In genomic region chr19:2461751-2462634, GRCh38 we compare ENCODE assay signal across 8 cellular contexts. TPM values are rescaled to one million over a fixed set of nuclear protein-coding genes. Genes with fewer than 3 reads are reported as not detected.
DNase-seq lines count a peak whose midpoint lies in the region; ATAC-seq, FAIRE-seq and TF ChIP-seq lines count a peak whose summit lies in the region.

No MANE protein-coding gene starts in this region.

- H3K4me2 ChIP-seq in A549 (peak overlapping the region; percentile 90), osteoblast (ENCODE audit: insufficient read depth, low read length) (peak overlapping the region; percentile 93)

- peaks cover 7% of the 10 kb centered on the region for H3K79me2 ChIP-seq in osteoblast (ENCODE audit: insufficient read depth, low read length)

- POLR2A ChIA-PET in A549 (lab: Yijun Ruan, JAX): interaction anchor here (0.6 to 3.9 kb wide), 3 partner anchors 10 to 16 kb away, joined by 3 to 44 read pairs (median 5); partner anchors contain the start of gene GADD45B

- peak overlapping the region; percentile 86 for H2AFZ ChIP-seq in osteoblast (ENCODE audit: low read length)

- H3K27me3 ChIP-seq in foreskin keratinocyte (no peaks in the 10 kb centered on the region), osteoblast (ENCODE audit: insufficient read depth, low read length) (no peaks in the 10 kb centered on the region)

- H3K9me3 ChIP-seq in A549 (no peaks in the 10 kb centered on the region), osteoblast (ENCODE audit: low read depth, low read length) (no peaks in the 10 kb centered on the region)

- H3K4me3 ChIP-seq in A549: peak overlapping the region; percentile 58
- H3K4me3 ChIP-seq in osteoblast (ENCODE audit: insufficient read depth, low read length): peak overlapping the region; percentile 91

- CTCF ChIA-PET in A549 (lab: Yijun Ruan, JAX): interaction anchor here (0.6 to 2.8 kb wide), 4 partner anchors 14 to 1223 kb away, joined by 3 to 16 read pairs (median 5); partner anchors contain the start of gene GADD45B

- TF ChIP-seq EP300 in A549 (IDR thresholded peaks at IDR 0.05): no peak

- H3K27ac ChIP-seq in A549 (peak overlapping the region; percentile 88 to 98), foreskin keratinocyte (peak overlapping the region; percentile 58), osteoblast (ENCODE audit: low read depth, low read length) (peak overlapping the region; percentile 5)

- 0% methylated on average over 25 of the region's 62 CpGs for WGBS in A549 (ENCODE audit: missing lambda C conversion rate)

- no peak for TF ChIP-seq CTCF in A549 (IDR thresholded peaks at IDR 0.05)
- peak; percentile 42 for TF ChIP-seq CTCF in foreskin keratinocyte (conservative IDR thresholded peaks at IDR 0.05)
- TF ChIP-seq CTCF in osteoblast (IDR thresholded peaks at IDR 0.05; ENCODE audit: extremely low read depth, low read depth, low read length): no peak

- no peaks in the 10 kb centered on the region for H4K20me1 ChIP-seq in osteoblast (ENCODE audit: insufficient read depth, low read length)

- FAIRE-seq in A549 (lab: Jason Lieb, UNC) (no peak), GM12892 (lab: Jason Lieb, UNC) (peak; percentile 89)

- no peak for TF ChIP-seq POLR2A in A549 (IDR thresholded peaks at IDR 0.05; ENCODE audit: low read length)
- TF ChIP-seq POLR2A in GM12892 (IDR thresholded peaks at IDR 0.05; ENCODE audit: low read depth, low read length): no peak; the same call in 1 of the 2 replicates

- peak in 1 of 2 experiments; percentile 85 for DNase-seq in A549 (ENCODE audit: low read depth in 1 of 2, low spot score in 1 of 2)
- peak; percentile 90 for DNase-seq in GM12892 (ENCODE audit: insufficient read length)
- DNase-seq in NCI-H2171 treated with DMSO at 0.1 percent for 48 hours (lab: John Stamatoyannopoulos, UW): peak; percentile 68
- DNase-seq in activated T-helper 1 cell treated with Interleukin-2 at 50 U/mL for 16 hours (ENCODE audit: low read depth): peak; percentile 29
- DNase-seq in foreskin keratinocyte: peak in 1 of 2 donors; percentile 70
- DNase-seq in osteoblast (ENCODE audit: insufficient read length, low spot score, missing footprints): peak; percentile 98

- no peak for TF ChIP-seq RAD21 in A549 (conservative IDR thresholded peaks at IDR 0.05 in 1 of 2, IDR thresholded peaks at IDR 0.05 in 1 of 2)

- peak; percentile 76 to 84 for ATAC-seq in A549
- ATAC-seq in foreskin keratinocyte: peak; percentile 50
- ATAC-seq in HG02759 (IDR thresholded peaks at IDR 0.05; ENCODE audit: unreplicated experiment): no peak
- no peak for ATAC-seq in HG03039 (IDR thresholded peaks at IDR 0.05; ENCODE audit: unreplicated experiment)

- H3K36me3 ChIP-seq in osteoblast (ENCODE audit: insufficient read depth, low read length): no peaks in the 10 kb centered on the region

- 0 out of 3 replicates have a peak, but pooled peaks cover 6% of the 10 kb centered on the region for H3K4me1 ChIP-seq in A549
- H3K4me1 ChIP-seq in foreskin keratinocyte: no peaks in the 10 kb centered on the region
- H3K4me1 ChIP-seq in osteoblast (ENCODE audit: insufficient read depth, low read length): peaks cover 2% of the 10 kb centered on the region

TF ChIP-seq in A549, 52 proteins besides CTCF, POLR2A, EP300 and RAD21:
- TF ChIP-seq ATOH8 (CRISPR knock-in tag; IDR thresholded peaks at IDR 0.05; ENCODE audit: low read depth) (0 out of 2 replicates have a peak, but pooled peaks have one; percentile 13), E2F6 (IDR thresholded peaks at IDR 0.05; ENCODE audit: borderline replicate concordance, low read depth) (no peak), CBX8 (IDR thresholded peaks at IDR 0.05) (no peak), TP53 (CRISPR knock-in tag; IDR thresholded peaks at IDR 0.05) (0 out of 2 replicates have a peak, but pooled peaks have one; percentile 25), HDAC2 (IDR thresholded peaks at IDR 0.05) (no peak), GATA3 (IDR thresholded peaks at IDR 0.05; ENCODE audit: borderline replicate concordance) (no peak), HOXB5 (CRISPR knock-in tag; IDR thresholded peaks at IDR 0.05) (0 out of 2 replicates have a peak, but pooled peaks have one; percentile 33), ESRRA (IDR thresholded peaks at IDR 0.05; ENCODE audit: borderline replicate concordance, low read length) (no peak), MAX (IDR thresholded peaks at IDR 0.05) (peak; percentile 57; the same call in 1 of the 2 replicates), HOXB13 (CRISPR knock-in tag; IDR thresholded peaks at IDR 0.05; ENCODE audit: low read depth) (0 out of 2 replicates have a peak, but pooled peaks have one; percentile 28), EHF (CRISPR knock-in tag; IDR thresholded peaks at IDR 0.05) (peak; percentile 18; the same call in 1 of the 2 replicates), JUNB (IDR thresholded peaks at IDR 0.05) (no peak), PBX3 (IDR thresholded peaks at IDR 0.05) (0 out of 2 replicates have a peak, but pooled peaks have one; percentile 15)

RNA-seq across cellular contexts. Expression of gene LMNB2, which starts 5.2 kb away (rescaled TPM):
- polyA plus RNA-seq in A549 (2011; rRNA removed) (53.5 and 54.6 TPM in 2 replicates), A549 (2017; fragmentation: RNase III; extraction: RNeasy Plus Mini Kit Qiagen cat#74134 plus additional on column Dnase treatment) (93.6 to 105 TPM (median 97.7 TPM) in 3 replicates), foreskin keratinocyte (74.5 and 96.6 TPM in 2 replicates)
- 96.0 and 132 TPM in 2 replicates for polyA plus RNA-seq in A549 (2012; cell fraction: cytosol; rRNA removed)
- polyA plus RNA-seq in A549 (2012; cell fraction: nucleus; rRNA removed): 167 and 168 TPM in 2 replicates
- 53.1 and 60.5 TPM in 2 replicates for polyA minus RNA-seq in A549 (2011; rRNA and poly(A)+ RNA removed)
- 30.5 TPM for polyA plus RNA-seq in GM12892 (2012; ENCODE audit: missing spikeins)
- total RNA-seq in foreskin keratinocyte (134 and 170 TPM in 2 replicates), osteoblast (24.2 and 24.6 TPM in 2 replicates)

RNA-seq across cellular contexts. Expression of gene GADD45B, which starts 13.9 kb away (rescaled TPM):
- polyA plus RNA-seq in A549 (2011; rRNA removed) (65.3 and 72.5 TPM in 2 replicates), A549 (2017; fragmentation: RNase III; extraction: RNeasy Plus Mini Kit Qiagen cat#74134 plus additional on column Dnase treatment) (38.6 to 42.4 TPM (median 39.9 TPM) in 3 replicates), foreskin keratinocyte (49.8 and 51.1 TPM in 2 replicates)
- polyA plus RNA-seq in A549 (2012; cell fraction: cytosol; rRNA removed): 120 and 125 TPM in 2 replicates
- polyA plus RNA-seq in A549 (2012; cell fraction: nucleus; rRNA removed): 193 and 205 TPM in 2 replicates
- 42.7 and 50.1 TPM in 2 replicates for polyA minus RNA-seq in A549 (2011; rRNA and poly(A)+ RNA removed)
- 68.1 TPM for polyA plus RNA-seq in GM12892 (2012; ENCODE audit: missing spikeins)
- total RNA-seq in foreskin keratinocyte (39.5 and 40.9 TPM in 2 replicates), osteoblast (41.8 and 46.3 TPM in 2 replicates)

RNA-seq across cellular contexts. Expression of gene TIMM13, which starts 34.6 kb away (rescaled TPM):
- polyA plus RNA-seq in A549 (2011; rRNA removed) (23.9 and 24.7 TPM in 2 replicates), A549 (2017; fragmentation: RNase III; extraction: RNeasy Plus Mini Kit Qiagen cat#74134 plus additional on column Dnase treatment) (73.6 to 85.7 TPM (median 81.2 TPM) in 3 replicates), foreskin keratinocyte (280 and 281 TPM in 2 replicates)
- 128 and 159 TPM in 2 replicates for polyA plus RNA-seq in A549 (2012; cell fraction: cytosol; rRNA removed)
- polyA plus RNA-seq in A549 (2012; cell fraction: nucleus; rRNA removed): 95.9 and 129 TPM in 2 replicates
- 5.7 and 9.2 TPM in 2 replicates for polyA minus RNA-seq in A549 (2011; rRNA and poly(A)+ RNA removed)
- polyA plus RNA-seq in GM12892 (2012; ENCODE audit: missing spikeins): 16.9 TPM
- total RNA-seq in foreskin keratinocyte (130 and 149 TPM in 2 replicates), osteoblast (27.7 and 27.9 TPM in 2 replicates)

Comparison
In these comparisons a context has a peak if more than half of its experiments do, and no peak if none do; other contexts are left out.
1. ATAC-seq: peak in A549 (2 of 2) and foreskin keratinocyte (single experiment); none in HG02759 (single experiment) and HG03039 (single experiment).
2. H3K27ac ChIP-seq: peak in every context shown above with its lines; median percentile 93 in A549; 58 in foreskin keratinocyte; 5 in osteoblast.